ENCODE assay signal across 1 cellular context in the genomic region with DNA sequence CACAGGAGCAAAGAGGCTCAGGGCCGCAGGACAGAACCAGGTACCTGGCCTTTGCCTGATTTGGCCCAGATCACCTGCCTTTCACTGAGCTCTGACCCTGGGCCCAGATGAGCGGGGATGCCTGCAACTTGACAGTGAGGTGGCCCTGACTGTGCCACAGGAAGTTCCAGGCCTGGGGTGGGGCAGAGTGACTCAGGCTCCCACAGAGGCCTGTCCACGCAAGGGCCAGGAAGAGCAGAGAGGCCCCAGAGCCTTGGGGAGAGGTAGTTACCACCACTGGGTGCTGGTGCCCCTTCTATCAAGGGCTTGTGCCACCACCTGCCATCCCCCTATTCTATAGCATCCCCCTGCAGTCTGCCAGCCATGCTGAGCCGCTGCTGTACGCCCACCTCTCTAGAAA.
A peak's percentile ranks its signal among the peaks of the same experiment; 100 is the strongest.
TF ChIP-seq lines count a peak whose summit lies in the region.

No MANE protein-coding gene starts in this region.

TF ChIP-seq in HepG2, 621 proteins besides CTCF, POLR2A, EP300 and RAD21 (continued from another document and continues in another):
- TF ChIP-seq SPEN (CRISPR knock-in tag; IDR thresholded peaks at IDR 0.05; ENCODE audit: low read depth), result peak; percentile 29; the same call in 1 of the 2 replicates
- TF ChIP-seq, protein P1, sequence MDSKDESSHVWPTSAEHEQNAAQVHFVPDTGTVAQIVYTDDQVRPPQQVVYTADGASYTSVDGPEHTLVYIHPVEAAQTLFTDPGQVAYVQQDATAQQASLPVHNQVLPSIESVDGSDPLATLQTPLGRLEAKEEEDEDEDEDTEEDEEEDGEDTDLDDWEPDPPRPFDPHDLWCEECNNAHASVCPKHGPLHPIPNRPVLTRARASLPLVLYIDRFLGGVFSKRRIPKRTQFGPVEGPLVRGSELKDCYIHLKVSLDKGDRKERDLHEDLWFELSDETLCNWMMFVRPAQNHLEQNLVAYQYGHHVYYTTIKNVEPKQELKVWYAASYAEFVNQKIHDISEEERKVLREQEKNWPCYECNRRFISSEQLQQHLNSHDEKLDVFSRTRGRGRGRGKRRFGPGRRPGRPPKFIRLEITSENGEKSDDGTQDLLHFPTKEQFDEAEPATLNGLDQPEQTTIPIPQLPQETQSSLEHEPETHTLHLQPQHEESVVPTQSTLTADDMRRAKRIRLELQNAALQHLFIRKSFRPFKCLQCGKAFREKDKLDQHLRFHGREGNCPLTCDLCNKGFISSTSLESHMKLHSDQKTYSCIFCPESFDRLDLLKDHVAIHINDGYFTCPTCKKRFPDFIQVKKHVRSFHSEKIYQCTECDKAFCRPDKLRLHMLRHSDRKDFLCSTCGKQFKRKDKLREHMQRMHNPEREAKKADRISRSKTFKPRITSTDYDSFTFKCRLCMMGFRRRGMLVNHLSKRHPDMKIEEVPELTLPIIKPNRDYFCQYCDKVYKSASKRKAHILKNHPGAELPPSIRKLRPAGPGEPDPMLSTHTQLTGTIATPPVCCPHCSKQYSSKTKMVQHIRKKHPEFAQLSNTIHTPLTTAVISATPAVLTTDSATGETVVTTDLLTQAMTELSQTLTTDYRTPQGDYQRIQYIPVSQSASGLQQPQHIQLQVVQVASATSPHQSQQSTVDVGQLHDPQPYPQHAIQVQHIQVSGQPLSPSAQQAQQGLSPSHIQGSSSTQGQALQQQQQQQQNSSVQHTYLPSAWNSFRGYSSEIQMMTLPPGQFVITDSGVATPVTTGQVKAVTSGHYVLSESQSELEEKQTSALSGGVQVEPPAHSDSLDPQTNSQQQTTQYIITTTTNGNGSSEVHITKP (CRISPR knock-in tag; IDR thresholded peaks at IDR 0.05; ENCODE audit: low read depth), result no peak
- TF ChIP-seq ESRRA (CRISPR knock-in tag; IDR thresholded peaks at IDR 0.05; ENCODE audit: low read depth), result no peak
- TF ChIP-seq, protein P2, sequence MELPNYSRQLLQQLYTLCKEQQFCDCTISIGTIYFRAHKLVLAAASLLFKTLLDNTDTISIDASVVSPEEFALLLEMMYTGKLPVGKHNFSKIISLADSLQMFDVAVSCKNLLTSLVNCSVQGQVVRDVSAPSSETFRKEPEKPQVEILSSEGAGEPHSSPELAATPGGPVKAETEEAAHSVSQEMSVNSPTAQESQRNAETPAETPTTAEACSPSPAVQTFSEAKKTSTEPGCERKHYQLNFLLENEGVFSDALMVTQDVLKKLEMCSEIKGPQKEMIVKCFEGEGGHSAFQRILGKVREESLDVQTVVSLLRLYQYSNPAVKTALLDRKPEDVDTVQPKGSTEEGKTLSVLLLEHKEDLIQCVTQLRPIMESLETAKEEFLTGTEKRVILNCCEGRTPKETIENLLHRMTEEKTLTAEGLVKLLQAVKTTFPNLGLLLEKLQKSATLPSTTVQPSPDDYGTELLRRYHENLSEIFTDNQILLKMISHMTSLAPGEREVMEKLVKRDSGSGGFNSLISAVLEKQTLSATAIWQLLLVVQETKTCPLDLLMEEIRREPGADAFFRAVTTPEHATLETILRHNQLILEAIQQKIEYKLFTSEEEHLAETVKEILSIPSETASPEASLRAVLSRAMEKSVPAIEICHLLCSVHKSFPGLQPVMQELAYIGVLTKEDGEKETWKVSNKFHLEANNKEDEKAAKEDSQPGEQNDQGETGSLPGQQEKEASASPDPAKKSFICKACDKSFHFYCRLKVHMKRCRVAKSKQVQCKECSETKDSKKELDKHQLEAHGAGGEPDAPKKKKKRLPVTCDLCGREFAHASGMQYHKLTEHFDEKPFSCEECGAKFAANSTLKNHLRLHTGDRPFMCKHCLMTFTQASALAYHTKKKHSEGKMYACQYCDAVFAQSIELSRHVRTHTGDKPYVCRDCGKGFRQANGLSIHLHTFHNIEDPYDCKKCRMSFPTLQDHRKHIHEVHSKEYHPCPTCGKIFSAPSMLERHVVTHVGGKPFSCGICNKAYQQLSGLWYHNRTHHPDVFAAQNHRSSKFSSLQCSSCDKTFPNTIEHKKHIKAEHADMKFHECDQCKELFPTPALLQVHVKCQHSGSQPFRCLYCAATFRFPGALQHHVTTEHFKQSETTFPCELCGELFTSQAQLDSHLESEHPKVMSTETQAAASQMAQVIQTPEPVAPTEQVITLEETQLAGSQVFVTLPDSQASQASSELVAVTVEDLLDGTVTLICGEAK (IDR thresholded peaks at IDR 0.05), result no peak
- TF ChIP-seq, protein P2 (CRISPR knock-in tag; IDR thresholded peaks at IDR 0.05), result no peak
- TF ChIP-seq, protein P3, sequence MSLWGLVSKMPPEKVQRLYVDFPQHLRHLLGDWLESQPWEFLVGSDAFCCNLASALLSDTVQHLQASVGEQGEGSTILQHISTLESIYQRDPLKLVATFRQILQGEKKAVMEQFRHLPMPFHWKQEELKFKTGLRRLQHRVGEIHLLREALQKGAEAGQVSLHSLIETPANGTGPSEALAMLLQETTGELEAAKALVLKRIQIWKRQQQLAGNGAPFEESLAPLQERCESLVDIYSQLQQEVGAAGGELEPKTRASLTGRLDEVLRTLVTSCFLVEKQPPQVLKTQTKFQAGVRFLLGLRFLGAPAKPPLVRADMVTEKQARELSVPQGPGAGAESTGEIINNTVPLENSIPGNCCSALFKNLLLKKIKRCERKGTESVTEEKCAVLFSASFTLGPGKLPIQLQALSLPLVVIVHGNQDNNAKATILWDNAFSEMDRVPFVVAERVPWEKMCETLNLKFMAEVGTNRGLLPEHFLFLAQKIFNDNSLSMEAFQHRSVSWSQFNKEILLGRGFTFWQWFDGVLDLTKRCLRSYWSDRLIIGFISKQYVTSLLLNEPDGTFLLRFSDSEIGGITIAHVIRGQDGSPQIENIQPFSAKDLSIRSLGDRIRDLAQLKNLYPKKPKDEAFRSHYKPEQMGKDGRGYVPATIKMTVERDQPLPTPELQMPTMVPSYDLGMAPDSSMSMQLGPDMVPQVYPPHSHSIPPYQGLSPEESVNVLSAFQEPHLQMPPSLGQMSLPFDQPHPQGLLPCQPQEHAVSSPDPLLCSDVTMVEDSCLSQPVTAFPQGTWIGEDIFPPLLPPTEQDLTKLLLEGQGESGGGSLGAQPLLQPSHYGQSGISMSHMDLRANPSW (CRISPR knock-in tag; IDR thresholded peaks at IDR 0.05; ENCODE audit: borderline replicate concordance), result no peak
- no peak for TF ChIP-seq PCBP1 (IDR thresholded peaks at IDR 0.05; ENCODE audit: borderline replicate concordance, low read depth, low read length)
- TF ChIP-seq FOXK2 (IDR thresholded peaks at IDR 0.05), result no peak
- no peak for TF ChIP-seq PAF1 (CRISPR knock-in tag; IDR thresholded peaks at IDR 0.05)
- no peak for TF ChIP-seq NFRKB (IDR thresholded peaks at IDR 0.05)
- TF ChIP-seq, protein P4, sequence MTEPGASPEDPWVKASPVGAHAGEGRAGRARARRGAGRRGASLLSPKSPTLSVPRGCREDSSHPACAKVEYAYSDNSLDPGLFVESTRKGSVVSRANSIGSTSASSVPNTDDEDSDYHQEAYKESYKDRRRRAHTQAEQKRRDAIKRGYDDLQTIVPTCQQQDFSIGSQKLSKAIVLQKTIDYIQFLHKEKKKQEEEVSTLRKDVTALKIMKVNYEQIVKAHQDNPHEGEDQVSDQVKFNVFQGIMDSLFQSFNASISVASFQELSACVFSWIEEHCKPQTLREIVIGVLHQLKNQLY (CRISPR knock-in tag; IDR thresholded peaks at IDR 0.05), result no peak
- TF ChIP-seq GABPB1 (CRISPR knock-in tag; IDR thresholded peaks at IDR 0.05), result peak; percentile 30; the same call in 1 of the 2 replicates
- no peak; the same call in 1 of the 2 replicates for TF ChIP-seq EEA1 (CRISPR knock-in tag; IDR thresholded peaks at IDR 0.05; ENCODE audit: borderline replicate concordance)
- TF ChIP-seq CAMTA2 (CRISPR knock-in tag; IDR thresholded peaks at IDR 0.05; ENCODE audit: borderline replicate concordance), result no peak
- TF ChIP-seq U2AF2 (IDR thresholded peaks at IDR 0.05; ENCODE audit: low read depth, low read length), result no peak
- TF ChIP-seq, protein P5, sequence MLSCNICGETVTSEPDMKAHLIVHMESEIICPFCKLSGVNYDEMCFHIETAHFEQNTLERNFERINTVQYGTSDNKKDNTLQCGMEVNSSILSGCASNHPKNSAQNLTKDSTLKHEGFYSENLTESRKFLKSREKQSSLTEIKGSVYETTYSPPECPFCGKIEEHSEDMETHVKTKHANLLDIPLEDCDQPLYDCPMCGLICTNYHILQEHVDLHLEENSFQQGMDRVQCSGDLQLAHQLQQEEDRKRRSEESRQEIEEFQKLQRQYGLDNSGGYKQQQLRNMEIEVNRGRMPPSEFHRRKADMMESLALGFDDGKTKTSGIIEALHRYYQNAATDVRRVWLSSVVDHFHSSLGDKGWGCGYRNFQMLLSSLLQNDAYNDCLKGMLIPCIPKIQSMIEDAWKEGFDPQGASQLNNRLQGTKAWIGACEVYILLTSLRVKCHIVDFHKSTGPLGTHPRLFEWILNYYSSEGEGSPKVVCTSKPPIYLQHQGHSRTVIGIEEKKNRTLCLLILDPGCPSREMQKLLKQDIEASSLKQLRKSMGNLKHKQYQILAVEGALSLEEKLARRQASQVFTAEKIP (CRISPR knock-in tag; IDR thresholded peaks at IDR 0.05; ENCODE audit: borderline replicate concordance), result no peak
- 0 out of 2 replicates have a peak, but pooled peaks have one; percentile 14 for TF ChIP-seq ZNF572 (CRISPR knock-in tag; IDR thresholded peaks at IDR 0.05)
- no peak for TF ChIP-seq GLI4 (CRISPR knock-in tag; IDR thresholded peaks at IDR 0.05; ENCODE audit: borderline replicate concordance)
- TF ChIP-seq, protein P6, sequence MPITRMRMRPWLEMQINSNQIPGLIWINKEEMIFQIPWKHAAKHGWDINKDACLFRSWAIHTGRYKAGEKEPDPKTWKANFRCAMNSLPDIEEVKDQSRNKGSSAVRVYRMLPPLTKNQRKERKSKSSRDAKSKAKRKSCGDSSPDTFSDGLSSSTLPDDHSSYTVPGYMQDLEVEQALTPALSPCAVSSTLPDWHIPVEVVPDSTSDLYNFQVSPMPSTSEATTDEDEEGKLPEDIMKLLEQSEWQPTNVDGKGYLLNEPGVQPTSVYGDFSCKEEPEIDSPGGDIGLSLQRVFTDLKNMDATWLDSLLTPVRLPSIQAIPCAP (CRISPR knock-in tag; IDR thresholded peaks at IDR 0.05; ENCODE audit: low read depth), result no peak
- TF ChIP-seq AKAP8 (CRISPR knock-in tag; IDR thresholded peaks at IDR 0.05), result peak; percentile 92
- TF ChIP-seq SMARCC2 (IDR thresholded peaks at IDR 0.05), result no peak
- TF ChIP-seq HIVEP1 (CRISPR knock-in tag; IDR thresholded peaks at IDR 0.05), result no peak
- TF ChIP-seq ZNF317 (CRISPR knock-in tag; IDR thresholded peaks at IDR 0.05), result no peak
- TF ChIP-seq ZNF891 (CRISPR knock-in tag; IDR thresholded peaks at IDR 0.05), result no peak
- TF ChIP-seq, protein P7, sequence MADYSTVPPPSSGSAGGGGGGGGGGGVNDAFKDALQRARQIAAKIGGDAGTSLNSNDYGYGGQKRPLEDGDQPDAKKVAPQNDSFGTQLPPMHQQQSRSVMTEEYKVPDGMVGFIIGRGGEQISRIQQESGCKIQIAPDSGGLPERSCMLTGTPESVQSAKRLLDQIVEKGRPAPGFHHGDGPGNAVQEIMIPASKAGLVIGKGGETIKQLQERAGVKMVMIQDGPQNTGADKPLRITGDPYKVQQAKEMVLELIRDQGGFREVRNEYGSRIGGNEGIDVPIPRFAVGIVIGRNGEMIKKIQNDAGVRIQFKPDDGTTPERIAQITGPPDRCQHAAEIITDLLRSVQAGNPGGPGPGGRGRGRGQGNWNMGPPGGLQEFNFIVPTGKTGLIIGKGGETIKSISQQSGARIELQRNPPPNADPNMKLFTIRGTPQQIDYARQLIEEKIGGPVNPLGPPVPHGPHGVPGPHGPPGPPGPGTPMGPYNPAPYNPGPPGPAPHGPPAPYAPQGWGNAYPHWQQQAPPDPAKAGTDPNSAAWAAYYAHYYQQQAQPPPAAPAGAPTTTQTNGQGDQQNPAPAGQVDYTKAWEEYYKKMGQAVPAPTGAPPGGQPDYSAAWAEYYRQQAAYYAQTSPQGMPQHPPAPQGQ (CRISPR knock-in tag; IDR thresholded peaks at IDR 0.05; ENCODE audit: borderline replicate concordance), result no peak
- TF ChIP-seq GFI1 (CRISPR knock-in tag; IDR thresholded peaks at IDR 0.05; ENCODE audit: borderline replicate concordance), result no peak
- no peak for TF ChIP-seq ZNF180 (CRISPR knock-in tag; IDR thresholded peaks at IDR 0.05; ENCODE audit: borderline replicate concordance, low read depth)
- TF ChIP-seq, protein P8, sequence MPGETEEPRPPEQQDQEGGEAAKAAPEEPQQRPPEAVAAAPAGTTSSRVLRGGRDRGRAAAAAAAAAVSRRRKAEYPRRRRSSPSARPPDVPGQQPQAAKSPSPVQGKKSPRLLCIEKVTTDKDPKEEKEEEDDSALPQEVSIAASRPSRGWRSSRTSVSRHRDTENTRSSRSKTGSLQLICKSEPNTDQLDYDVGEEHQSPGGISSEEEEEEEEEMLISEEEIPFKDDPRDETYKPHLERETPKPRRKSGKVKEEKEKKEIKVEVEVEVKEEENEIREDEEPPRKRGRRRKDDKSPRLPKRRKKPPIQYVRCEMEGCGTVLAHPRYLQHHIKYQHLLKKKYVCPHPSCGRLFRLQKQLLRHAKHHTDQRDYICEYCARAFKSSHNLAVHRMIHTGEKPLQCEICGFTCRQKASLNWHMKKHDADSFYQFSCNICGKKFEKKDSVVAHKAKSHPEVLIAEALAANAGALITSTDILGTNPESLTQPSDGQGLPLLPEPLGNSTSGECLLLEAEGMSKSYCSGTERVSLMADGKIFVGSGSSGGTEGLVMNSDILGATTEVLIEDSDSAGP (CRISPR knock-in tag; IDR thresholded peaks at IDR 0.05; ENCODE audit: borderline replicate concordance), result no peak
